18 cellular contexts compared by ENCODE assay signal in genomic region chr13:39385621-39386231, GRCh38.
DNase-seq lines count a peak whose midpoint lies in the region; ATAC-seq, FAIRE-seq and TF ChIP-seq lines count a peak whose summit lies in the region.
"Had no signal": no experiment of that assay in that cellular context is flagged by ENCODE, and none has a peak within 500 bp of the region (broad histone marks: within the 10 kb centered on the region; RNA-seq: fewer than 3 reads in every experiment).

No MANE protein-coding gene starts in this region.

- H3K9me3 ChIP-seq in H9 (ENCODE audit: control insufficient read depth, low read depth, low read length) = no peaks in the 10 kb centered on the region
- H3K9me3 ChIP-seq in neuronal stem cell (replicated peaks in 1 of 2; ENCODE audit: control insufficient read depth in 2 of 2, insufficient read depth in 1 of 2, low read depth in 1 of 2, low read length in 2 of 2) = peaks cover 0 to 17% of the 10 kb centered on the region in 2 donors

- no peak overlapping the region for H2AFZ ChIP-seq in H9 (ENCODE audit: low read length)
- no peak overlapping the region for H2AFZ ChIP-seq in neuronal stem cell (ENCODE audit: low read length)

- no peak overlapping the region for H2BK20ac ChIP-seq in H9 (ENCODE audit: low read depth, low read length, poor library complexity, severe bottlenecking)

- peak; percentile 45 for FAIRE-seq in endometrium (lab: Jason Lieb, UNC)
- FAIRE-seq: H54 had no signal

- H4K8ac ChIP-seq in H9 (replicated peaks; ENCODE audit: insufficient read length, low read depth, low read length) (no peak overlapping the region), neuronal stem cell (ENCODE audit: low read depth, low read length) (no peak overlapping the region)

- H3K4me2 ChIP-seq in H9 (ENCODE audit: insufficient read depth, insufficient read length, low read length) (no peak overlapping the region), neuronal stem cell (ENCODE audit: insufficient read depth, low read length, poor library complexity, severe bottlenecking) (no peak overlapping the region)

- WGBS in H9 (ENCODE audit: extremely low coverage, insufficient read length, low lambda C conversion rate) = no CpG with 5 or more reads among the region's 3 CpGs
- no CpG with 5 or more reads among the region's 3 CpGs for WGBS in neuronal stem cell (ENCODE audit: extremely low coverage in 2 of 2, insufficient read length in 2 of 2, insufficient replicate concordance in 1 of 2), 2 donors
- 57 to 61% methylated on average over 3 of the region's 3 CpGs for WGBS in lower leg skin, 2 donors

- no peaks in the 10 kb centered on the region for H3K79me2 ChIP-seq in H9 (ENCODE audit: insufficient read depth, low read length)

- H3K4me3 Mint-ChIP-seq in H9 = peak overlapping the region in 1 of 2 experiments; percentile 7; a peak in 2 of 5 replicates
- H3K4me3 Mint-ChIP-seq: stimulated activated naive B cell treated with anti-CD40 and anti-IgM and Interleukin-4, amounts not matched to agents 10 μg/mL and 1 μg/mL and 100 μg/mL, for 72 hours had no signal

- no peak overlapping the region for H3K18ac ChIP-seq in H9 (ENCODE audit: insufficient read length, low read depth, low read length)
- no peak overlapping the region for H3K18ac ChIP-seq in neuronal stem cell (ENCODE audit: low read length)

- H3K4ac ChIP-seq in H9 (ENCODE audit: low read depth, low read length) (no peak overlapping the region), neuronal stem cell (ENCODE audit: low read length) (no peak overlapping the region)

- peak overlapping the region in 1 of 3 experiments; percentile 19; a peak in 2 of 7 replicates for H3K27ac Mint-ChIP-seq in H9
- H3K27ac Mint-ChIP-seq: stimulated activated naive B cell treated with anti-CD40 and anti-IgM and Interleukin-4, amounts not matched to agents 10 μg/mL and 1 μg/mL and 100 μg/mL, for 72 hours had no signal

- H3K14ac ChIP-seq in H9 (ENCODE audit: insufficient read depth, low read length) (no peak overlapping the region), neuronal stem cell (ENCODE audit: low read length) (no peak overlapping the region)

- H2BK120ac ChIP-seq in H9 (ENCODE audit: low read depth, low read length, poor library complexity, severe bottlenecking) (no peak overlapping the region), neuronal stem cell (ENCODE audit: low read depth, low read length) (no peak overlapping the region)

- no peaks in the 10 kb centered on the region for H4K20me1 ChIP-seq in H9 (ENCODE audit: control insufficient read depth, insufficient read depth, insufficient read length)

- intact Hi-C loops in lower leg skin (cut with DNase I; ENCODE audit: low total_unique reads) = no loop called here

- no peak overlapping the region for H3T11ph ChIP-seq in H9 (ENCODE audit: low read length)

- TF ChIP-seq CTCF in H9 (conservative IDR thresholded peaks at IDR 0.05) (no peak), lower leg skin (IDR thresholded peaks at IDR 0.05) (no peak)

- H2AK5ac ChIP-seq in H9 (ENCODE audit: insufficient read length, low read length) (no peak overlapping the region), neuronal stem cell (ENCODE audit: low read depth, low read length) (no peak overlapping the region)

- H3K9ac ChIP-seq in H9 (ENCODE audit: extremely low read depth, insufficient read length, low read length) (no peak overlapping the region), neuronal stem cell (ENCODE audit: low read depth, low read length, poor library complexity) (no peak overlapping the region)

- no peak overlapping the region for H4K91ac ChIP-seq in H9 (ENCODE audit: insufficient read length, low read depth, low read length)
- no peak overlapping the region for H4K91ac ChIP-seq in neuronal stem cell (ENCODE audit: low read depth, low read length, poor library complexity)

- no peak overlapping the region for H2BK5ac ChIP-seq in H9 (ENCODE audit: insufficient read length, low read length)
- H2BK5ac ChIP-seq in neuronal stem cell (ENCODE audit: low read length) = no peak overlapping the region

- no peak overlapping the region for H2BK12ac ChIP-seq in H9 (ENCODE audit: insufficient read length, low read depth, low read length)
- H2BK12ac ChIP-seq in neuronal stem cell (ENCODE audit: low read length) = no peak overlapping the region

- peaks cover 5 to 6% of the 10 kb centered on the region in 2 experiments for H3K9me3 Mint-ChIP-seq in H9
- H3K9me3 Mint-ChIP-seq: stimulated activated naive B cell treated with anti-CD40 and anti-IgM and Interleukin-4, amounts not matched to agents 10 μg/mL and 1 μg/mL and 100 μg/mL, for 72 hours had no signal

- H3K23ac ChIP-seq in H9 (ENCODE audit: insufficient read length, low read depth, low read length) = no peak overlapping the region
- no peak overlapping the region for H3K23ac ChIP-seq in neuronal stem cell (ENCODE audit: low read depth, low read length, poor library complexity)

- H4K5ac ChIP-seq in H9 (ENCODE audit: insufficient read length, low read depth, low read length) = no peak overlapping the region

- peaks cover 100% of the 10 kb centered on the region for H3K27me3 Mint-ChIP-seq in H9 (ENCODE audit: low read depth)

- no peaks in the 10 kb centered on the region for H3K79me1 ChIP-seq in H9 (ENCODE audit: insufficient read depth, low read depth, low read length, poor library complexity, severe bottlenecking)
- H3K79me1 ChIP-seq in neuronal stem cell (ENCODE audit: low read depth, low read length) = no peaks in the 10 kb centered on the region

- DNase-seq in H9 (peak; percentile 47), NCI-H446 treated with DMSO at 0.1 percent for 48 hours (lab: John Stamatoyannopoulos, UW) (peak; percentile 32), neuronal stem cell (ENCODE audit: low spot score) (peak; percentile 36), lower leg skin (ENCODE audit: low spot score in 2 of 2) (no peak), DMS153 (lab: John Stamatoyannopoulos, UW) (no peak)
- no peak for DNase-seq in NK-92 treated with Interleukin-12 subunit alpha and Interleukin-12 subunit beta, amount 100 ng/mL, for 24 hours (lab: John Stamatoyannopoulos, UW)
- DNase-seq: activated CD4-positive, alpha-beta T cell treated with anti-CD3 and anti-CD28 coated beads, Interleukin-2, amount 50 U/mL, for 1 hour; activated effector memory CD4-positive, alpha-beta T cell treated with anti-CD3 and anti-CD28 coated beads, Interleukin-2, amount 50 U/mL, for 16 hours; KG1; kidney glomerular epithelial cell; NCI-H524 treated with DMSO at 0.1 percent for 48 hours; occipital lobe; stimulated activated CD4-positive, alpha-beta T cell treated with anti-CD3 and anti-CD28 coated beads, Interleukin-1b, Interleukin-23, amount 100 ng/mL, for 48 hours; stimulated activated naive B cell treated with anti-CD40 and anti-IgM and Interleukin-4, amounts not matched to agents 10 μg/mL and 1 μg/mL and 100 μg/mL, for 72 hours had no signal

- H3K27ac ChIP-seq in H9 (ENCODE audit: insufficient read length, low read depth, low read length) (no peak overlapping the region), neuronal stem cell (replicated peaks; ENCODE audit: low read length) (no peak overlapping the region)
- H3K27ac ChIP-seq: C4-2B had no signal

- no peak overlapping the region for H2BK15ac ChIP-seq in H9 (ENCODE audit: low read depth, low read length)
- H2BK15ac ChIP-seq in neuronal stem cell (ENCODE audit: low read length) = no peak overlapping the region

- no peak overlapping the region for H3K4me3 ChIP-seq in neuronal stem cell (ENCODE audit: low read length in 2 of 2)
- no peak overlapping the region for H3K4me3 ChIP-seq in lower leg skin (ENCODE audit: low read depth, poor library complexity, severe bottlenecking)

- ATAC-seq in GM21717 (IDR thresholded peaks at IDR 0.05; ENCODE audit: unreplicated experiment) = no peak
- ATAC-seq: stimulated activated naive B cell treated with anti-CD40 and anti-IgM and Interleukin-4, amounts not matched to agents 10 μg/mL and 1 μg/mL and 100 μg/mL, for 72 hours had no signal

- H3K36me3 Mint-ChIP-seq in H9 (ENCODE audit: insufficient read depth in 1 of 3, low read depth in 3 of 3) = peaks cover 0 to 7% (median 0%) of the 10 kb centered on the region in 3 experiments; a peak in 2 of 7 replicates
- H3K36me3 Mint-ChIP-seq: stimulated activated naive B cell treated with anti-CD40 and anti-IgM and Interleukin-4, amounts not matched to agents 10 μg/mL and 1 μg/mL and 100 μg/mL, for 72 hours had no signal

- H3K56ac ChIP-seq in H9 (ENCODE audit: insufficient read length, low read depth, low read length) = no peak overlapping the region

- no peak for TF ChIP-seq POLR2A in lower leg skin (IDR thresholded peaks at IDR 0.05)

- H3K36me3 ChIP-seq in neuronal stem cell (replicated peaks in 1 of 2; ENCODE audit: control insufficient read depth in 2 of 2, insufficient read depth in 2 of 2, low read length in 2 of 2) = no peaks in the 10 kb centered on the region

- H3K27me3 ChIP-seq in H9 (ENCODE audit: insufficient read depth, low read length) (peaks cover 80% of the 10 kb centered on the region), neuronal stem cell (ENCODE audit: control insufficient read depth in 3 of 3, insufficient read depth in 3 of 3, low read depth in 1 of 3, low read length in 3 of 3) (no peaks in the 10 kb centered on the region)

- H3K23me2 ChIP-seq in H9 (ENCODE audit: insufficient read length, low read depth, low read length, poor library complexity, severe bottlenecking) = no peaks in the 10 kb centered on the region

- H3K4me1 Mint-ChIP-seq in H9 = peaks cover 22 to 26% of the 10 kb centered on the region in 2 experiments
- H3K4me1 Mint-ChIP-seq: stimulated activated naive B cell treated with anti-CD40 and anti-IgM and Interleukin-4, amounts not matched to agents 10 μg/mL and 1 μg/mL and 100 μg/mL, for 72 hours had no signal

- H3K4me1 ChIP-seq in H9 (ENCODE audit: insufficient read depth, low read length) = no peaks in the 10 kb centered on the region; the same call in 1 of the 2 replicates
- H3K4me1 ChIP-seq in neuronal stem cell (ENCODE audit: control insufficient read depth in 2 of 2, insufficient read depth in 1 of 2, low read depth in 1 of 2, low read length in 2 of 2) = peaks cover 19 to 23% of the 10 kb centered on the region in 2 donors

Comparison
In these comparisons a context has a peak if more than half of its experiments do, and no peak if none do; other contexts are left out.
1. DNase-seq: peak in H9 (single experiment), NCI-H446 treated with DMSO at 0.1 percent for 48 hours (single experiment) and neuronal stem cell (single experiment); none in NK-92 treated with Interleukin-12 subunit alpha and Interleukin-12 subunit beta, amount 100 ng/mL, for 24 hours (single experiment), lower leg skin (0 of 2) and DMS153 (single experiment).